In the genomic region with DNA sequence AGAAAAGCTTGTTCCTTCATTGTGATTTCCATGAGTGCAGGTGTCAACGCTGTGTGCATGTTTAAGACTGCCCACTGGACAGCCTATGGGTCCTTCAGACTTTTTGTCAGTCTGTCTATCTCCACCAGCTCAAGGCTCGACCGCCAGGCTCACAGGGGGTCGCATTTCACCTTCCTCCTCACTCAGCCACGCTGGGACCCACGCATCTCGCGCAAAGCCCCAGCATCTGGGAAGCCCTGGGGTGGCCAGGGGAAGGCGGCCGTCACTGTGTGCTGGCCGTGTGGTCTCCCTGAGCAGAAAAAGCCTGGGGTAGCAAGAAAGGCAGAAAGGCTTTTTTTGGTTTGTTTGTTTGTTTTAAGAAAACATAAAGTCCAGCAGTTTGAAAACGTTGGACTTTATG, we compare ENCODE assay signal across 16 cellular contexts. TPM values are rescaled to one million over a fixed set of nuclear protein-coding genes. Genes with fewer than 3 reads are reported as not detected.
DNase-seq lines count a peak whose midpoint lies in the region; ATAC-seq and TF ChIP-seq lines count a peak whose summit lies in the region.
"Had no signal": no experiment of that assay in that cellular context is flagged by ENCODE, and none has a peak within 500 bp of the region (broad histone marks: within the 10 kb centered on the region; RNA-seq: fewer than 3 reads in every experiment).

No MANE protein-coding gene starts in this region.

- no peak overlapping the region for H3K4me3 Mint-ChIP-seq in CD4-positive, alpha-beta T cell

- H3K27me3 ChIP-seq in CD4-positive, alpha-beta T cell (ENCODE audit: control insufficient read depth, insufficient read depth, low read length) = no peaks in the 10 kb centered on the region
- H3K27me3 ChIP-seq in MM.1S (replicated peaks; ENCODE audit: insufficient read depth, low read length) = no peaks in the 10 kb centered on the region
- H3K27me3 ChIP-seq in heart right ventricle = no peaks in the 10 kb centered on the region
- peaks cover 0 to 20% (median 0%) of the 10 kb centered on the region in 7 donors for H3K27me3 ChIP-seq in spleen (replicated peaks in 1 of 7)
- H3K27me3 ChIP-seq in tibial artery = no peaks in the 10 kb centered on the region
- H3K27me3 ChIP-seq in PC-9 (ENCODE audit: insufficient read depth, low read depth) = no peaks in the 10 kb centered on the region
- H3K27me3 ChIP-seq: BE2C had no signal

- no peak overlapping the region for H3K27ac Mint-ChIP-seq in CD4-positive, alpha-beta T cell

- H3K4me2 ChIP-seq in MM.1S (ENCODE audit: low read depth, low read length) = peak overlapping the region; percentile 88; the same call in 1 of the 2 replicates
- H3K4me2 ChIP-seq in PC-9 = no peak overlapping the region

- H3K79me2 ChIP-seq in MM.1S (ENCODE audit: low read length) (peaks cover 9% of the 10 kb centered on the region), PC-9 (ENCODE audit: low read depth) (no peaks in the 10 kb centered on the region)

- peak overlapping the region; percentile 97 for H3K27ac ChIP-seq in CD4-positive, alpha-beta T cell (ENCODE audit: low read depth, low read length)
- H3K27ac ChIP-seq in MM.1S (ENCODE audit: low read length) (peak overlapping the region; percentile 93), heart right ventricle (peak overlapping the region in 7 of 10 donors; percentile 26 to 83 (median 54)), spleen (peak overlapping the region; percentile 69 to 96 (median 90)), tibial artery (no peak overlapping the region), PC-9 (no peak overlapping the region)

- 81 to 83% methylated on average over 12 of the region's 12 CpGs for WGBS in heart right ventricle, 2 donors
- 90 to 96% (median 91%) methylated on average over 12 of the region's 12 CpGs for WGBS in spleen, 5 donors

- no peak for ATAC-seq in CD4-positive, alpha-beta T cell (ENCODE audit: poor library complexity)
- no peak for ATAC-seq in heart right ventricle
- ATAC-seq: stimulated activated naive CD8-positive, alpha-beta T cell treated with anti-CD3 and anti-CD28 coated beads, Interleukin-15, Interleukin-2, amounts not matched to agents 100 U/mL and 50 U/mL, for 24 hours had no signal

- H3K4me3 ChIP-seq in MM.1S (ENCODE audit: low read length) (no peak overlapping the region), heart right ventricle (no peak overlapping the region), spleen (no peak overlapping the region), tibial artery (no peak overlapping the region), PC-9 (no peak overlapping the region)

- POLR2A ChIA-PET in CD4-positive, alpha-beta T cell (lab: Charles Lee) = interaction anchor here (0.8 to 32.3 kb wide), 6 partner anchors 7 to 187 kb away, joined by 3 to 3819 read pairs (median 89); partner anchors contain the start of gene KLF2
- POLR2A ChIA-PET in PC-9 (lab: Charles Lee; ENCODE audit: unreplicated experiment) = no interaction called here

- DNase-seq in CD4-positive, alpha-beta T cell = no peak
- no peak for DNase-seq in MM.1S
- no peak for DNase-seq in heart right ventricle
- DNase-seq in spleen = peak; percentile 79
- no peak for DNase-seq in tibial artery
- DNase-seq in activated CD4-positive, CD25-positive, alpha-beta regulatory T cell treated with anti-CD3 and anti-CD28 coated beads, Interleukin-2, amount 50 U/mL, for 72 hours = no peak
- no peak for DNase-seq in RPMI8226
- DNase-seq in PC-9 = no peak
- DNase-seq: activated T-cell treated with anti-CD3 and anti-CD28 coated beads, Interleukin-2, amount 50 U/mL, for 48 hours; amygdala; BE2C; DMS79; glutamatergic neuron; NCI-H1930; NCI-H524; stimulated activated naive CD8-positive, alpha-beta T cell treated with anti-CD3 and anti-CD28 coated beads, Interleukin-15, Interleukin-2, amounts not matched to agents 100 U/mL and 50 U/mL, for 24 hours had no signal

- H3K9me3 Mint-ChIP-seq in CD4-positive, alpha-beta T cell = no peaks in the 10 kb centered on the region

- no peaks in the 10 kb centered on the region for H3K9me3 ChIP-seq in CD4-positive, alpha-beta T cell (ENCODE audit: control insufficient read depth, low read length)
- H3K9me3 ChIP-seq in MM.1S (replicated peaks; ENCODE audit: insufficient read depth, low read length) (no peaks in the 10 kb centered on the region), heart right ventricle (no peaks in the 10 kb centered on the region), spleen (no peaks in the 10 kb centered on the region), tibial artery (no peaks in the 10 kb centered on the region), PC-9 (ENCODE audit: insufficient read depth, low read depth) (no peaks in the 10 kb centered on the region)
- H3K9me3 ChIP-seq: BE2C had no signal

- H3F3A ChIP-seq in MM.1S (ENCODE audit: insufficient read depth, low read length) = peaks cover 28% of the 10 kb centered on the region
- 0 out of 2 replicates have a peak, but pooled peaks cover 9% of the 10 kb centered on the region for H3F3A ChIP-seq in PC-9 (ENCODE audit: insufficient read depth, low read depth)

- TF ChIP-seq POLR2A in spleen (IDR thresholded peaks at IDR 0.05) = no peak

- H3K9ac ChIP-seq in MM.1S (ENCODE audit: low read length) = peak overlapping the region; percentile 72; the same call in 1 of the 2 replicates

- intact Hi-C loops in CD4-positive, alpha-beta T cell (cut with DNase I, micrococcal nuclease) = loop anchor here in 1 of 2 experiments (5.0 kb wide), 1 partner anchor 44 kb away; no protein-coding TSS in a partner anchor
- intact Hi-C loops in heart right ventricle (cut with DNase I) (loop anchor here in 1 of 10 donors (10.0 kb wide), 1 partner anchor 48 kb away; the partner anchor contains the start of gene KLF2), spleen (cut with DNase I; ENCODE audit: low total_unique reads) (loop anchor here (5.0 kb wide), 1 partner anchor 46 kb away; no protein-coding TSS in a partner anchor), tibial artery (cut with DNase I; ENCODE audit: low total_unique reads) (no loop called here), PC-9 (cut with micrococcal nuclease; ENCODE audit: unreplicated experiment) (no loop called here)

- no peak for TF ChIP-seq CTCF in CD4-positive, alpha-beta T cell (IDR thresholded peaks at IDR 0.05)
- TF ChIP-seq CTCF in MM.1S (IDR thresholded peaks at IDR 0.05; ENCODE audit: low read length) (no peak), heart right ventricle (IDR thresholded peaks at IDR 0.05) (no peak), spleen (IDR thresholded peaks at IDR 0.05 in 8 of 11, conservative IDR thresholded peaks at IDR 0.05 in 3 of 11) (no peak), tibial artery (IDR thresholded peaks at IDR 0.05) (no peak), PC-9 (conservative IDR thresholded peaks at IDR 0.05) (no peak)

- no peaks in the 10 kb centered on the region for H3K27me3 Mint-ChIP-seq in CD4-positive, alpha-beta T cell

- CTCF ChIA-PET in CD4-positive, alpha-beta T cell (lab: Charles Lee) = interaction anchor here (2.5 to 8.0 kb wide), 4 partner anchors 9 to 43 kb away, joined by 12 to 106 read pairs (median 40); no protein-coding TSS in a partner anchor
- CTCF ChIA-PET in PC-9 (lab: Charles Lee) = no interaction called here

- H2AFZ ChIP-seq in MM.1S (ENCODE audit: low read length) = no peak overlapping the region
- H2AFZ ChIP-seq in PC-9 = no peak overlapping the region

- H3K9me2 ChIP-seq in MM.1S (replicated peaks; ENCODE audit: insufficient read depth, low read length) = no peaks in the 10 kb centered on the region
- H3K9me2 ChIP-seq in PC-9 (ENCODE audit: insufficient read depth) = no peaks in the 10 kb centered on the region

- no TSS peak for BruUV-seq in PC-9 (replicated peaks; lab: Mats Ljungman, UMichigan)

- H3K36me3 Mint-ChIP-seq in CD4-positive, alpha-beta T cell (ENCODE audit: low read depth) = peaks cover 17% of the 10 kb centered on the region

- peaks cover 54% of the 10 kb centered on the region for H3K4me1 ChIP-seq in MM.1S (ENCODE audit: low read length)
- H3K4me1 ChIP-seq in heart right ventricle = peaks cover 12 to 77% (median 43%) of the 10 kb centered on the region in 9 donors
- peaks cover 74 to 97% (median 92%) of the 10 kb centered on the region in 6 donors for H3K4me1 ChIP-seq in spleen
- H3K4me1 ChIP-seq in tibial artery = peaks cover 0 to 4% (median 2%) of the 10 kb centered on the region in 4 donors
- no peaks in the 10 kb centered on the region for H3K4me1 ChIP-seq in PC-9 (replicated peaks; ENCODE audit: insufficient read depth)
- H3K4me1 ChIP-seq: BE2C had no signal

- H4K20me1 ChIP-seq in MM.1S (ENCODE audit: insufficient read depth, low read length) (no peaks in the 10 kb centered on the region), PC-9 (ENCODE audit: insufficient read depth) (0 out of 2 replicates have a peak, but pooled peaks cover 4% of the 10 kb centered on the region)

- H3K4me1 Mint-ChIP-seq in CD4-positive, alpha-beta T cell (ENCODE audit: low read depth) = peaks cover 47% of the 10 kb centered on the region

- H3K36me3 ChIP-seq in MM.1S (replicated peaks; ENCODE audit: insufficient read depth, low read length) (no peaks in the 10 kb centered on the region), heart right ventricle (peaks cover 0 to 59% (median 23%) of the 10 kb centered on the region in 9 donors), spleen (peaks cover 0 to 47% (median 19%) of the 10 kb centered on the region in 6 donors), tibial artery (peaks cover 25 to 67% (median 34%) of the 10 kb centered on the region in 3 donors), PC-9 (ENCODE audit: low read depth) (no peaks in the 10 kb centered on the region)

RNA-seq across cellular contexts. Expression of gene KLF2, which starts 48.5 kb away (rescaled TPM):
- 1,000 to 10,000 TPM; 1,201 to 1,291 TPM for total RNA-seq in CD4-positive, alpha-beta T cell
- 10 to 100 TPM; 25.5 to 76.2 (median 50.4) TPM for total RNA-seq in heart right ventricle
- 10 to 100 TPM; 22.4 to 73.5 TPM for polyA plus RNA-seq in heart right ventricle
- total RNA-seq in spleen = 100 to 1,000 TPM in 6 of 7 donors, 10 to 100 TPM in 1; 86.0 to 179 (median 106) TPM
- polyA plus RNA-seq in spleen = 10 to 100 TPM in 2 of 3 donors, 1 to 10 TPM in 1; 9.7 to 27.1 (median 19.5) TPM
- total RNA-seq in PC-9 (2021) = 1.6 and 2.0 TPM in 2 replicates

Comparison
In these comparisons a context has a peak if more than half of its experiments do, and no peak if none do; other contexts are left out.
1. H3K27ac ChIP-seq: peak in CD4-positive, alpha-beta T cell (single experiment), MM.1S (single experiment), heart right ventricle (7 of 10) and spleen (8 of 8); none in tibial artery (0 of 2) and PC-9 (single experiment).